Comparison of ENCODE assay signal across 35 cellular contexts in the genomic region with DNA sequence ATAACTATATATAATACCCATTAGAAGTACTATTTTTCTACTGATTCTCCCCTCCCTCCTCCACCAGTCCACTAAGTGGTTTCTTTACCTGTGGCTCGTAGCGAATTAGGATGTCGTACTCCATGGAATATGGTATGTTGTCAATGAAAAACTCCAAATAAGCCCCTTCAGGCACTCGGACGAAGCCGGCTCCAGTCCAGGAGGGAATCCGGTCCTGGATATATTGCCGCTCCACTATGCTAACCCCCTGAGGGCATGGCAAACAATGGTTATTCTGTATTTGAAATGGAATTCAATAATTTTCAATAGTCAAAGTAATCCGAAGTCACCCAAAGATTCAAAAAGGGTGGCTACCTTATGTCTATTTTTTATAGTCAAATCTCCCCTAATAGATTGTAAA. TPM values are rescaled to one million over a fixed set of nuclear protein-coding genes. Genes with fewer than 3 reads are reported as not detected.
"Had no signal": no experiment of that assay in that cellular context is flagged by ENCODE, and none has a peak within 500 bp of the region (broad histone marks: within the 10 kb centered on the region; RNA-seq: fewer than 3 reads in every experiment).

No MANE protein-coding gene starts in this region.

- H3K4me3 Mint-ChIP-seq: activated CD4-positive, alpha-beta memory T cell treated with anti-CD3 and anti-CD28 coated beads, Interleukin-2, amount 10 ng/mL, durations not matched to agents 7 days and 5 days; activated CD4-positive, alpha-beta T cell treated with anti-CD3 and anti-CD28 coated beads for 36 hours; activated CD4-positive, alpha-beta T cell treated with anti-CD3 and anti-CD28 coated beads, Interleukin-2, amount 10 ng/mL, durations not matched to agents 7 days and 5 days; activated CD8-positive, alpha-beta memory T cell treated with anti-CD3 and anti-CD28 coated beads, Interleukin-2, amount 10 ng/mL, durations not matched to agents 7 days and 5 days; activated CD8-positive, alpha-beta T cell treated with anti-CD3 and anti-CD28 coated beads, Interleukin-2, amount 10 ng/mL, durations not matched to agents 7 days and 5 days; activated naive CD4-positive, alpha-beta T cell treated with anti-CD3 and anti-CD28 coated beads, Interleukin-2, amount 10 ng/mL, durations not matched to agents 7 days and 5 days; activated naive CD4-positive, alpha-beta T cell treated with anti-CD3 and anti-CD28 coated beads, Interleukin-2, amount 50 U/mL, for 24 hours; activated naive CD8-positive, alpha-beta T cell; activated naive CD8-positive, alpha-beta T cell treated with anti-CD3 and anti-CD28 coated beads, Interleukin-2, amount 10 ng/mL, durations not matched to agents 7 days and 5 days; activated naive CD8-positive, alpha-beta T cell treated with anti-CD3 and anti-CD28 coated beads, Interleukin-2, amount 50 U/mL, for 24 hours; activated T-cell treated with anti-CD3 and anti-CD28 coated beads, Interleukin-2, amount 50 U/mL, for 24 hours; brain; T-helper 1 cell treated with Interleukin-12 subunit alpha and Interleukin-12 subunit beta and Interleukin-4 antibody, amounts not matched to agents 30 μg/mL and 1 μg/mL, for 36 hours; T-helper 2 cell treated with Interferon-gamma antibody and Interleukin-4, amounts not matched to agents 5 μg/mL and 100 μg/mL, for 36 hours had no signal

- H3K27ac Mint-ChIP-seq: activated CD4-positive, alpha-beta memory T cell treated with anti-CD3 and anti-CD28 coated beads, Interleukin-2, amount 10 ng/mL, durations not matched to agents 7 days and 5 days; activated CD4-positive, alpha-beta T cell treated with anti-CD3 and anti-CD28 coated beads for 36 hours; activated CD4-positive, alpha-beta T cell treated with anti-CD3 and anti-CD28 coated beads, Interleukin-2, amount 10 ng/mL, durations not matched to agents 7 days and 5 days; activated CD8-positive, alpha-beta memory T cell treated with anti-CD3 and anti-CD28 coated beads, Interleukin-2, amount 10 ng/mL, durations not matched to agents 7 days and 5 days; activated CD8-positive, alpha-beta T cell treated with anti-CD3 and anti-CD28 coated beads, Interleukin-2, amount 10 ng/mL, durations not matched to agents 7 days and 5 days; activated naive CD4-positive, alpha-beta T cell treated with anti-CD3 and anti-CD28 coated beads, Interleukin-2, amount 10 ng/mL, durations not matched to agents 7 days and 5 days; activated naive CD4-positive, alpha-beta T cell treated with anti-CD3 and anti-CD28 coated beads, Interleukin-2, amount 50 U/mL, for 24 hours; activated naive CD8-positive, alpha-beta T cell; activated naive CD8-positive, alpha-beta T cell treated with anti-CD3 and anti-CD28 coated beads, Interleukin-2, amount 50 U/mL, for 24 hours; activated T-cell treated with anti-CD3 and anti-CD28 coated beads, Interleukin-2, amount 50 U/mL, for 24 hours; activated T-helper 2 cell treated with anti-CD3 and anti-CD28 coated beads, Interferon-gamma antibody, Interleukin-2, Interleukin-4, amounts not matched to agents 10 μg/mL and 5 μg/mL and 100 μg/mL, durations not matched to agents 14 hours and 24 hours and 36 hours; T-helper 1 cell treated with Interleukin-12 subunit alpha and Interleukin-12 subunit beta and Interleukin-4 antibody, amounts not matched to agents 30 μg/mL and 1 μg/mL, for 36 hours; T-helper 2 cell treated with Interferon-gamma antibody and Interleukin-4, amounts not matched to agents 5 μg/mL and 100 μg/mL, for 36 hours had no signal

- H3K4me1 Mint-ChIP-seq: activated CD4-positive, alpha-beta memory T cell treated with anti-CD3 and anti-CD28 coated beads, Interleukin-2, amount 10 ng/mL, durations not matched to agents 7 days and 5 days; activated CD4-positive, alpha-beta T cell treated with anti-CD3 and anti-CD28 coated beads for 36 hours; activated CD4-positive, alpha-beta T cell treated with anti-CD3 and anti-CD28 coated beads, Interleukin-2, amount 10 ng/mL, durations not matched to agents 7 days and 5 days; activated CD8-positive, alpha-beta memory T cell treated with anti-CD3 and anti-CD28 coated beads, Interleukin-2, amount 10 ng/mL, durations not matched to agents 7 days and 5 days; activated naive CD4-positive, alpha-beta T cell treated with anti-CD3 and anti-CD28 coated beads, Interleukin-2, amount 10 ng/mL, durations not matched to agents 7 days and 5 days; activated naive CD4-positive, alpha-beta T cell treated with anti-CD3 and anti-CD28 coated beads, Interleukin-2, amount 50 U/mL, for 24 hours; activated naive CD8-positive, alpha-beta T cell treated with anti-CD3 and anti-CD28 coated beads, Interleukin-2, amount 10 ng/mL, durations not matched to agents 7 days and 5 days; activated naive CD8-positive, alpha-beta T cell treated with anti-CD3 and anti-CD28 coated beads, Interleukin-2, amount 50 U/mL, for 24 hours had no signal

- H3K27ac ChIP-seq: cardiac muscle cell, VCaP had no signal

- H3K4me3 ChIP-seq: ascending aorta, cardiac muscle cell had no signal

- H3K27me3 ChIP-seq: ascending aorta, cardiac muscle cell had no signal

- H3K27me3 Mint-ChIP-seq: brain had no signal

- ATAC-seq: activated CD4-positive, alpha-beta T cell treated with anti-CD3 and anti-CD28 coated beads for 36 hours; activated CD4-positive, CD25-positive, alpha-beta regulatory T cell treated with anti-CD3 and anti-CD28 coated beads, Interleukin-2, amount 50 U/mL, for 24 hours; activated CD8-positive, alpha-beta memory T cell treated with anti-CD3 and anti-CD28 coated beads, Interleukin-2, amount 10 ng/mL, durations not matched to agents 7 days and 5 days; activated CD8-positive, alpha-beta T cell treated with anti-CD3 and anti-CD28 coated beads, Interleukin-2, amount 10 ng/mL, durations not matched to agents 7 days and 5 days; activated naive CD8-positive, alpha-beta T cell treated with anti-CD3 and anti-CD28 coated beads, Interleukin-2, amount 50 U/mL, for 24 hours had no signal

- H3K36me3 Mint-ChIP-seq: activated CD8-positive, alpha-beta memory T cell treated with anti-CD3 and anti-CD28 coated beads, Interleukin-2, amount 10 ng/mL, durations not matched to agents 7 days and 5 days; activated naive CD4-positive, alpha-beta T cell treated with anti-CD3 and anti-CD28 coated beads, Interleukin-2, amount 10 ng/mL, durations not matched to agents 7 days and 5 days; activated naive CD4-positive, alpha-beta T cell treated with anti-CD3 and anti-CD28 coated beads, Interleukin-2, amount 50 U/mL, for 24 hours; activated naive CD8-positive, alpha-beta T cell; activated naive CD8-positive, alpha-beta T cell treated with anti-CD3 and anti-CD28 coated beads, Interleukin-2, amount 10 ng/mL, durations not matched to agents 7 days and 5 days had no signal

- DNase-seq: activated CD4-positive, alpha-beta memory T cell treated with anti-CD3 and anti-CD28 coated beads, Interleukin-2, amount 10 ng/mL, durations not matched to agents 7 days and 5 days; activated CD4-positive, alpha-beta T cell treated with anti-CD3 and anti-CD28 coated beads for 1 hour; activated CD4-positive, alpha-beta T cell treated with anti-CD3 and anti-CD28 coated beads for 36 hours; activated CD4-positive, alpha-beta T cell treated with anti-CD3 and anti-CD28 coated beads for 48 hours; activated CD4-positive, alpha-beta T cell treated with anti-CD3 and anti-CD28 coated beads, Interleukin-2, amount 10 ng/mL, durations not matched to agents 7 days and 5 days; activated CD4-positive, alpha-beta T cell treated with anti-CD3 and anti-CD28 coated beads, Interleukin-2, amount 50 U/mL, for 48 hours; activated CD4-positive, CD25-positive, alpha-beta regulatory T cell; activated CD8-positive, alpha-beta memory T cell treated with anti-CD3 and anti-CD28 coated beads for 24 hours; activated CD8-positive, alpha-beta memory T cell treated with anti-CD3 and anti-CD28 coated beads, Interleukin-2, amount 10 ng/mL, durations not matched to agents 7 days and 5 days; activated CD8-positive, alpha-beta memory T cell treated with anti-CD3 and anti-CD28 coated beads, Interleukin-2, amount 50 U/mL, for 48 hours; activated CD8-positive, alpha-beta T cell treated with anti-CD3 and anti-CD28 coated beads, Interleukin-2, amount 10 ng/mL, durations not matched to agents 7 days and 5 days; activated effector memory CD4-positive, alpha-beta T cell treated with Interleukin-2 at 50 U/mL for 16 hours; activated gamma-delta T cell; activated naive CD4-positive, alpha-beta T cell treated with anti-CD3 and anti-CD28 coated beads, Interleukin-2, amount 10 ng/mL, durations not matched to agents 7 days and 5 days; activated naive CD4-positive, alpha-beta T cell treated with Interleukin-2 at 50 U/mL for 16 hours; activated naive CD8-positive, alpha-beta T cell treated with anti-CD3 and anti-CD28 coated beads, Interleukin-2, amount 10 ng/mL, durations not matched to agents 7 days and 5 days; activated naive CD8-positive, alpha-beta T cell treated with anti-CD3 and anti-CD28 coated beads, Interleukin-2, amount 50 U/mL, for 24 hours; activated T-cell treated with anti-CD3 and anti-CD28 coated beads, Interleukin-2, amount 50 U/mL, for 24 hours; activated T-cell treated with anti-CD3 and anti-CD28 coated beads, Interleukin-2, amount 50 U/mL, for 48 hours; amygdala; anterior cingulate cortex; central memory CD4-positive, alpha-beta T cell; T-helper 1 cell; T-helper 2 cell; T-helper 9 cell had no signal

- H3K9me3 Mint-ChIP-seq: activated CD4-positive, alpha-beta memory T cell treated with anti-CD3 and anti-CD28 coated beads, Interleukin-2, amount 10 ng/mL, durations not matched to agents 7 days and 5 days; activated CD4-positive, alpha-beta T cell treated with anti-CD3 and anti-CD28 coated beads, Interleukin-2, amount 10 ng/mL, durations not matched to agents 7 days and 5 days; activated naive CD4-positive, alpha-beta T cell treated with anti-CD3 and anti-CD28 coated beads, Interleukin-2, amount 10 ng/mL, durations not matched to agents 7 days and 5 days; activated naive CD4-positive, alpha-beta T cell treated with anti-CD3 and anti-CD28 coated beads, Interleukin-2, amount 50 U/mL, for 24 hours; activated naive CD8-positive, alpha-beta T cell treated with anti-CD3 and anti-CD28 coated beads, Interleukin-2, amount 10 ng/mL, durations not matched to agents 7 days and 5 days; activated naive CD8-positive, alpha-beta T cell treated with anti-CD3 and anti-CD28 coated beads, Interleukin-2, amount 50 U/mL, for 24 hours; activated T-cell treated with anti-CD3 and anti-CD28 coated beads, Interleukin-2, amount 50 U/mL, for 24 hours; activated T-helper 2 cell treated with anti-CD3 and anti-CD28 coated beads, Interferon-gamma antibody, Interleukin-2, Interleukin-4, amounts not matched to agents 10 μg/mL and 5 μg/mL and 100 μg/mL, durations not matched to agents 14 hours and 24 hours and 36 hours; brain; T-helper 1 cell treated with Interleukin-12 subunit alpha and Interleukin-12 subunit beta and Interleukin-4 antibody, amounts not matched to agents 30 μg/mL and 1 μg/mL, for 36 hours; T-helper 2 cell treated with Interferon-gamma antibody and Interleukin-4, amounts not matched to agents 5 μg/mL and 100 μg/mL, for 36 hours had no signal

RNA-seq across cellular contexts. Expression of gene LAMB1, which starts 40.1 kb away (rescaled TPM):
- total RNA-seq: activated CD4-positive, alpha-beta memory T cell treated with anti-CD3 and anti-CD28 coated beads, Interleukin-2, amount 10 ng/mL, durations not matched to agents 7 days and 5 days; activated CD4-positive, alpha-beta T cell treated with anti-CD3 and anti-CD28 coated beads, Interleukin-2, amount 10 ng/mL, durations not matched to agents 7 days and 5 days; activated CD8-positive, alpha-beta memory T cell treated with anti-CD3 and anti-CD28 coated beads, Interleukin-2, amount 10 ng/mL, durations not matched to agents 7 days and 5 days; activated CD8-positive, alpha-beta T cell treated with anti-CD3 and anti-CD28 coated beads, Interleukin-2, amount 10 ng/mL, durations not matched to agents 7 days and 5 days; activated naive CD8-positive, alpha-beta T cell treated with anti-CD3 and anti-CD28 coated beads, Interleukin-2, amount 10 ng/mL, durations not matched to agents 7 days and 5 days had no signal
